In the genomic region with DNA sequence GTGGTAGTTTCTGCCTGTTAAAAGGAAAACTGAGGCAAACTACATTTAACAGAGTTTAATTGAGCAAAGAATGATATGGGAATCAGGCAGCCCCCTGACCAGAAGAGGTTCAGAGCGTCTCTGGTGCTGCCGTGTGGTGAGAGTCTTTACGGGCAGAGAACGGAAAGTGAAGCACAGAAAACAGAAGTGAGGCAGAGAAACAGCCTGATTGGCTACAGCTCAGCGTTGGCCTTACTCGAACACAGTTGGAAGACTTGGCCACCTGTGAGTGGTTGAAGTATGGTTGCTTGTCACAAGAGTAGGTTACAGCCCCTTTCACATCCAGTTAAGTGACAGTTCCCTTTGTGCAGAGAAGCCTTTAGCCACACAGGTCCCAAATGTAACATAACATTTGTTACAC, we compare ENCODE assay signal across 9 cellular contexts. TPM values are rescaled to one million over a fixed set of nuclear protein-coding genes. Genes with fewer than 3 reads are reported as not detected.
DNase-seq lines count a peak whose midpoint lies in the region; ATAC-seq lines count a peak whose summit lies in the region.
"Had no signal": no experiment of that assay in that cellular context is flagged by ENCODE, and none has a peak within 500 bp of the region (broad histone marks: within the 10 kb centered on the region; RNA-seq: fewer than 3 reads in every experiment).

No MANE protein-coding gene starts in this region.

- ATAC-seq in GM18508 (IDR thresholded peaks at IDR 0.05; ENCODE audit: insufficient read depth, unreplicated experiment) (peak; percentile 94), GM21825 (IDR thresholded peaks at IDR 0.05; ENCODE audit: unreplicated experiment) (peak; percentile 99)
- peak; percentile 86 to 89 for ATAC-seq in natural killer cell treated with Interleukin-12 subunit alpha and Interleukin-12 subunit beta and Interleukin-15 and Interleukin-18, amount 100 ng/mL, for 72 hours
- ATAC-seq: Panc1 had no signal

- DNase-seq in NAMALWA (ENCODE audit: low spot score) (peak; percentile 89), amniotic epithelial cell (ENCODE audit: low read depth) (peak; percentile 21), COLO829 (ENCODE audit: low spot score) (no peak), glomerular visceral epithelial cell (ENCODE audit: extremely low spot score) (no peak)
- DNase-seq in natural killer cell treated with Interleukin-12 subunit alpha and Interleukin-12 subunit beta and Interleukin-15 and Interleukin-18, amount 100 ng/mL, for 72 hours (ENCODE audit: low spot score) = no peak
- no peak for DNase-seq in effector CD8-positive, alpha-beta T cell (lab: John Stamatoyannopoulos, UW)

- H3K4me3 Mint-ChIP-seq in natural killer cell treated with Interleukin-12 subunit alpha and Interleukin-12 subunit beta and Interleukin-15 and Interleukin-18, amount 100 ng/mL, for 72 hours = peak overlapping the region; percentile 63

- no peaks in the 10 kb centered on the region for H3K9me3 Mint-ChIP-seq in natural killer cell treated with Interleukin-12 subunit alpha and Interleukin-12 subunit beta and Interleukin-15 and Interleukin-18, amount 100 ng/mL, for 72 hours

- H3K27ac Mint-ChIP-seq in natural killer cell treated with Interleukin-12 subunit alpha and Interleukin-12 subunit beta and Interleukin-15 and Interleukin-18, amount 100 ng/mL, for 72 hours = peak overlapping the region; percentile 61 to 90

- no peaks in the 10 kb centered on the region for H3K36me3 Mint-ChIP-seq in natural killer cell treated with Interleukin-12 subunit alpha and Interleukin-12 subunit beta and Interleukin-15 and Interleukin-18, amount 100 ng/mL, for 72 hours

- peaks cover 0 to 9% of the 10 kb centered on the region in 2 donors for H3K27me3 Mint-ChIP-seq in natural killer cell treated with Interleukin-12 subunit alpha and Interleukin-12 subunit beta and Interleukin-15 and Interleukin-18, amount 100 ng/mL, for 72 hours

- peaks cover 21 to 23% of the 10 kb centered on the region in 2 donors for H3K4me1 Mint-ChIP-seq in natural killer cell treated with Interleukin-12 subunit alpha and Interleukin-12 subunit beta and Interleukin-15 and Interleukin-18, amount 100 ng/mL, for 72 hours (ENCODE audit: low read depth in 2 of 2)

RNA-seq across cellular contexts. Expression of a gene that starts 16.9 kb away (rescaled TPM):
- total RNA-seq in natural killer cell treated with Interleukin-12 subunit alpha and Interleukin-12 subunit beta and Interleukin-15 and Interleukin-18, amount 100 ng/mL, for 72 hours = 1 to 10 TPM; 1.4 to 4.9 TPM

Comparison
In these comparisons a context has a peak if more than half of its experiments do, and no peak if none do; other contexts are left out.
1. DNase-seq: peak in NAMALWA (single experiment) and amniotic epithelial cell (single experiment); none in natural killer cell treated with Interleukin-12 subunit alpha and Interleukin-12 subunit beta and Interleukin-15 and Interleukin-18, amount 100 ng/mL, for 72 hours (single experiment), COLO829 (single experiment), effector CD8-positive, alpha-beta T cell (single experiment) and glomerular visceral epithelial cell (single experiment).
2. Peak in every context shown above with its lines, with median percentiles within 50 percentile points of each other: ATAC-seq.